8 cellular contexts compared by ENCODE assay signal in genomic region chr17:5111402-5112204, GRCh38. TPM values are rescaled to one million over a fixed set of nuclear protein-coding genes. Genes with fewer than 3 reads are reported as not detected.
DNase-seq lines count a peak whose midpoint lies in the region; ATAC-seq and TF ChIP-seq lines count a peak whose summit lies in the region.

ZNF232 (minus strand) TSS chr17:5111878; CDS start chr17:5111822, 56 bp downstream.

- H3K36me3 ChIP-seq in gastroesophageal sphincter (peaks cover 0 to 41% of the 10 kb centered on the region in 2 donors), neutrophil (no peaks in the 10 kb centered on the region)

- H3K4me3 Mint-ChIP-seq in activated naive CD4-positive, alpha-beta T cell treated with anti-CD3 and anti-CD28 coated beads for 36 hours: peak within 1 kb of the TSS; percentile 89

- peaks cover 0 to 28% (median 6%) of the 10 kb centered on the region in 3 donors for H3K4me1 ChIP-seq in gastroesophageal sphincter
- H3K4me1 ChIP-seq in neutrophil (ENCODE audit: control insufficient read depth in 1 of 2, insufficient read depth in 1 of 2, low read depth in 1 of 2, low read length in 1 of 2): peaks cover 16 to 20% of the 10 kb centered on the region in 2 experiments

- peaks cover 16% of the 10 kb centered on the region for H3K27me3 Mint-ChIP-seq in activated naive CD4-positive, alpha-beta T cell treated with anti-CD3 and anti-CD28 coated beads for 36 hours (ENCODE audit: low read depth)

- H3K4me3 ChIP-seq in gastroesophageal sphincter: peak within 1 kb of the TSS; percentile 52 to 77
- H3K4me3 ChIP-seq in neutrophil (ENCODE audit: low read depth in 1 of 2, low read length in 1 of 2): peak within 1 kb of the TSS; percentile 71 to 80

- H3K27me3 ChIP-seq in gastroesophageal sphincter (peaks cover 24% of the 10 kb centered on the region), neutrophil (peaks cover 46% of the 10 kb centered on the region)

- H3K4me1 Mint-ChIP-seq in activated naive CD4-positive, alpha-beta T cell treated with anti-CD3 and anti-CD28 coated beads for 36 hours (ENCODE audit: low read depth): peaks cover 27% of the 10 kb centered on the region

- 0% methylated on average over 7 of the region's 69 CpGs; no CpG with 5 or more reads in 1 of the 2 donors for WGBS in gastroesophageal sphincter (ENCODE audit: low coverage in 1 of 2), 2 donors

- TF ChIP-seq CTCF in gastroesophageal sphincter (IDR thresholded peaks at IDR 0.05): peak in 1 of 4 experiments; percentile 39
- no peak for TF ChIP-seq CTCF in neutrophil (IDR thresholded peaks at IDR 0.05)

- H3K27ac ChIP-seq in gastroesophageal sphincter (peak within 1 kb of the TSS; percentile 24 to 89 (median 82)), neutrophil (peak within 1 kb of the TSS; percentile 7), substantia nigra (ENCODE audit: low read depth, low read length, poor library complexity, severe bottlenecking) (peak within 1 kb of the TSS; percentile 82)

- peaks cover 3% of the 10 kb centered on the region for H3K9me3 Mint-ChIP-seq in activated naive CD4-positive, alpha-beta T cell treated with anti-CD3 and anti-CD28 coated beads for 36 hours

- peak within 1 kb of the TSS; percentile 81 for H3K27ac Mint-ChIP-seq in activated naive CD4-positive, alpha-beta T cell treated with anti-CD3 and anti-CD28 coated beads for 36 hours

- intact Hi-C loops in activated naive CD4-positive, alpha-beta T cell treated with anti-CD3 and anti-CD28 coated beads for 36 hours (cut with micrococcal nuclease): loop anchor here (1.0 to 5.0 kb wide), 4 partner anchors 33 to 171 kb away; partner anchors contain the start of genes INCA1, KIF1C, RABEP1 and ZFP3

- CTCF ChIA-PET in activated naive CD4-positive, alpha-beta T cell treated with anti-CD3 and anti-CD28 coated beads for 36 hours (lab: Charles Lee): interaction anchor here (1.3 kb wide), 1 partner anchor 33 kb away, joined by 3 read pairs; the partner anchor contains the start of gene ZFP3

- TF ChIP-seq POLR2A in gastroesophageal sphincter (IDR thresholded peaks at IDR 0.05): peak; percentile 49 to 59

- ATAC-seq in gastroesophageal sphincter: peak; percentile 97

- DNase-seq in ELR (ENCODE audit: low read depth) (peak; percentile 93), HCEC 1CT (peak; percentile 89), MV-4-11 (lab: John Stamatoyannopoulos, UW) (peak; percentile 92), SK-N-DZ (ENCODE audit: low spot score) (peak; percentile 97), substantia nigra (lab: John Stamatoyannopoulos, UW) (peak; percentile 47 to 94 (median 88))
- peak; percentile 95 for DNase-seq in activated naive CD4-positive, alpha-beta T cell treated with anti-CD3 and anti-CD28 coated beads for 36 hours

- H3K36me3 Mint-ChIP-seq in activated naive CD4-positive, alpha-beta T cell treated with anti-CD3 and anti-CD28 coated beads for 36 hours (ENCODE audit: low read depth): peaks cover 57% of the 10 kb centered on the region

- H3K9me3 ChIP-seq in gastroesophageal sphincter (peaks cover 0 to 9% (median 0%) of the 10 kb centered on the region in 3 donors), neutrophil (no peaks in the 10 kb centered on the region)

- TF ChIP-seq EP300 in gastroesophageal sphincter (IDR thresholded peaks at IDR 0.05): no peak

RNA-seq across cellular contexts. Expression of gene ZNF232, which starts in this region (rescaled TPM):
- polyA plus RNA-seq in SK-N-DZ (2014; cell fraction: cytosol; rRNA removed): 37.5 and 38.0 TPM in 2 replicates
- 39.2 and 46.1 TPM in 2 replicates for polyA plus RNA-seq in SK-N-DZ (2014; cell fraction: nucleus; rRNA removed)
- 1 to 10 TPM; 9.1 to 9.5 TPM for total RNA-seq in activated naive CD4-positive, alpha-beta T cell treated with anti-CD3 and anti-CD28 coated beads for 36 hours
- total RNA-seq in gastroesophageal sphincter: 10 to 100 TPM; 10.5 to 22.9 (median 14.7) TPM

Comparison
In these comparisons a context has a peak if more than half of its experiments do, and no peak if none do; other contexts are left out.
1. Peak in every context shown above with its lines: DNase-seq, ATAC-seq, H3K4me3 ChIP-seq and H3K27ac ChIP-seq.
2. H3K27ac ChIP-seq: peak in every context shown above with its lines; median percentile 82 in gastroesophageal sphincter; 82 in substantia nigra; 7 in neutrophil.